In the genomic region with DNA sequence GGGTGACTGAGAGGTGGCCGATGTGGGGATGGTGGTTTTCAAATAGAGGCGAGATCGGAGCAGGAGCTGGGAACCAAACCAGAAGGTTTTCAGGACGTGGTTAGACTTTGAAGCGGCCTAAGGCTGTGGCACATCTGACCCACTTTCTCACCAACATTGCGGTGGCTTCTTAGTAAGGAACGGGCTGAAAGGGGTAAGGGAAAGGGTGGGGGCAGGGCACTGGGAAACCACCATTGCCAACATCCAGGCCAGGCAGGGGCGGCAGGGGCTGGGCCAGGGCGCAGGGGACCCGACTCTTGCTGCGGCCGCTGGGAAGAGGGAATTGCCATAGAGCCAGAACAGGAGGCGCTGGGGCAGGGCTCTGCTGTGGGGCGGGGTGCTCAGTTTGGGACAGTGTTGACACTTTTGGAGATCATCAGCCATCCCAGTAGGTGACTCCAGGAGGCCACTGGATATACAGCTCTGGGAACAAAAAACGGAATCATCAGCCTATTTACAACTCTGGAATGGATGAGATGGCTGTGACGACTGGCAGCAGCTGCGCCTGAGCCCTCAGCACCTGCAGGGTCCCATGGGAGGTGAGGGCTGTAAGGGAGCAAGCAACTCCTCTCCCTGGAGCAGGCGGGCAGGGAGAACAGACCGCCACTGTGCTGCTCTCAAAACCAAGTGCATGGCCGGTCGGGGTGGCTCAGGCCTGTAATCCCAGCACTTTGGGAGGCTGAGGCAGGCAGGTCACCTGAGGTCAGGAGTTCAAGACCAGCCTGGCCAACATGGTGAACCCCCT, we compare ENCODE assay signal across 17 cellular contexts.
"Had no signal": no experiment of that assay in that cellular context is flagged by ENCODE, and none has a peak within 500 bp of the region (broad histone marks: within the 10 kb centered on the region; RNA-seq: fewer than 3 reads in every experiment).

No MANE protein-coding gene starts in this region.

- H3K4me3 Mint-ChIP-seq: activated B cell treated with CpG ODN at 0.5 μM for 24 hours; activated CD4-positive, alpha-beta T cell treated with anti-CD3 and anti-CD28 coated beads, Interleukin-2, amount 10 ng/mL, durations not matched to agents 24 days and 14 days; activated naive CD4-positive, alpha-beta T cell treated with anti-CD3 and anti-CD28 coated beads, Interleukin-2, amount 50 U/mL, for 24 hours; brain; naive thymus-derived CD4-positive, alpha-beta T cell; stimulated activated memory B cell treated with anti-CD40 and anti-IgM and Interleukin-4, amounts not matched to agents 10 μg/mL and 1 μg/mL and 100 μg/mL, for 72 hours had no signal

- H3K9me3 Mint-ChIP-seq: activated B cell treated with CpG ODN at 0.5 μM for 24 hours; activated CD4-positive, alpha-beta T cell treated with anti-CD3 and anti-CD28 coated beads, Interleukin-2, amount 10 ng/mL, durations not matched to agents 24 days and 14 days; activated naive CD4-positive, alpha-beta T cell treated with anti-CD3 and anti-CD28 coated beads, Interleukin-2, amount 50 U/mL, for 24 hours; stimulated activated memory B cell treated with anti-CD40 and anti-IgM and Interleukin-4, amounts not matched to agents 10 μg/mL and 1 μg/mL and 100 μg/mL, for 72 hours had no signal

- H3K4me2 ChIP-seq: smooth muscle cell had no signal

- H3K27ac ChIP-seq: transverse colon had no signal

- H3K27me3 Mint-ChIP-seq: activated CD4-positive, alpha-beta T cell treated with anti-CD3 and anti-CD28 coated beads, Interleukin-2, amount 10 ng/mL, durations not matched to agents 24 days and 14 days; activated naive CD4-positive, alpha-beta T cell treated with anti-CD3 and anti-CD28 coated beads, Interleukin-2, amount 50 U/mL, for 24 hours had no signal

- H3K36me3 Mint-ChIP-seq: brain; stimulated activated memory B cell treated with anti-CD40 and anti-IgM and Interleukin-4, amounts not matched to agents 10 μg/mL and 1 μg/mL and 100 μg/mL, for 72 hours had no signal

- H3K27ac Mint-ChIP-seq: activated B cell treated with CpG ODN at 0.5 μM for 24 hours; activated CD4-positive, alpha-beta T cell treated with anti-CD3 and anti-CD28 coated beads, Interleukin-2, amount 10 ng/mL, durations not matched to agents 24 days and 14 days; activated naive CD4-positive, alpha-beta T cell treated with anti-CD3 and anti-CD28 coated beads, Interleukin-2, amount 50 U/mL, for 24 hours; progenitor cell of endocrine pancreas; stimulated activated memory B cell treated with anti-CD40 and anti-IgM and Interleukin-4, amounts not matched to agents 10 μg/mL and 1 μg/mL and 100 μg/mL, for 72 hours had no signal

- H3K4me1 Mint-ChIP-seq: activated B cell treated with CpG ODN at 0.5 μM for 24 hours; stimulated activated memory B cell treated with anti-CD40 and anti-IgM and Interleukin-4, amounts not matched to agents 10 μg/mL and 1 μg/mL and 100 μg/mL, for 72 hours had no signal

- ATAC-seq: esophagus mucosa; left cardiac atrium; naive thymus-derived CD4-positive, alpha-beta T cell; stimulated activated memory B cell treated with anti-CD40 and anti-IgM and Interleukin-4, amounts not matched to agents 10 μg/mL and 1 μg/mL and 100 μg/mL, for 72 hours had no signal

- FAIRE-seq: endometrium, TTC549 had no signal

- H3K4me3 ChIP-seq: lung, smooth muscle cell, transverse colon had no signal

- H3K4me1 ChIP-seq: transverse colon had no signal

- DNase-seq: activated B cell treated with CpG ODN at 0.5 μM for 24 hours; activated CD4-positive, alpha-beta T cell treated with anti-CD3 and anti-CD28 coated beads, Interleukin-2, amount 10 ng/mL, durations not matched to agents 24 days and 14 days; activated effector memory CD4-positive, alpha-beta T cell treated with Interleukin-2 at 50 U/mL for 16 hours; activated T-cell treated with anti-CD3 and anti-CD28 coated beads, Interleukin-2, amount 50 U/mL, for 1 hour; left cardiac atrium; naive thymus-derived CD4-positive, alpha-beta T cell; right cardiac atrium; transverse colon had no signal

- H3K9me3 ChIP-seq: transverse colon had no signal

- H3K36me3 ChIP-seq: transverse colon had no signal
